Comparison of ENCODE assay signal across 1 cellular context in genomic region chr7:102306916-102307677, GRCh38.
TF ChIP-seq lines count a peak whose summit lies in the region.

No MANE protein-coding gene starts in this region.

TF ChIP-seq in GM12878, 131 proteins besides CTCF, POLR2A, EP300 and RAD21 (continued from another document and continues in another):
- TF ChIP-seq CEBPZ (IDR thresholded peaks at IDR 0.05; ENCODE audit: low read depth, low read length) (no peak), NKRF (conservative IDR thresholded peaks at IDR 0.05) (peak; percentile 31; the same call in 1 of the 2 replicates), PAX5 (IDR thresholded peaks at IDR 0.05; ENCODE audit: borderline replicate concordance, low read depth, low read length) (peak; percentile 95), ZBTB4 (CRISPR knock-in tag; IDR thresholded peaks at IDR 0.05) (no peak), ZBTB11 (CRISPR knock-in tag; IDR thresholded peaks at IDR 0.05) (no peak), ZNF384 (IDR thresholded peaks at IDR 0.05; ENCODE audit: borderline replicate concordance, low read depth, low read length) (no peak), ZNF24 (IDR thresholded peaks at IDR 0.05) (no peak), IKZF1 (conservative IDR thresholded peaks at IDR 0.05) (peak; percentile 98), PML (IDR thresholded peaks at IDR 0.05; ENCODE audit: low read length) (0 out of 2 replicates have a peak, but pooled peaks have one; percentile 63), PBX3 (IDR thresholded peaks at IDR 0.05; ENCODE audit: insufficient replicate concordance, low read depth, low read length) (no peak), JUND (IDR thresholded peaks at IDR 0.05; ENCODE audit: low read depth, low read length) (0 out of 2 replicates have a peak, but pooled peaks have one; percentile 5), FOXM1 (IDR thresholded peaks at IDR 0.05; ENCODE audit: low read depth, low read length) (peak; percentile 94), ATF3 (IDR thresholded peaks at IDR 0.05; ENCODE audit: borderline replicate concordance, extremely low read depth, low read depth, low read length) (no peak), E2F8 (IDR thresholded peaks at IDR 0.05; ENCODE audit: low read depth, partially characterized antibody) (no peak), HDAC6 (IDR thresholded peaks at IDR 0.05; ENCODE audit: unreplicated experiment) (no peak), SIN3A (IDR thresholded peaks at IDR 0.05; ENCODE audit: low read depth, low read length) (0 out of 2 replicates have a peak, but pooled peaks have one; percentile 52), ZNF592 (IDR thresholded peaks at IDR 0.05) (no peak), ELK1 (IDR thresholded peaks at IDR 0.05; ENCODE audit: low read depth, low read length) (no peak; the same call in 1 of the 2 replicates), EZH2 (IDR thresholded peaks at IDR 0.05; ENCODE audit: borderline replicate concordance, control insufficient read depth, low read depth, low read length) (no peak), KLF5 (IDR thresholded peaks at IDR 0.05; ENCODE audit: partially characterized antibody) (peak; percentile 75), SMARCA5 (IDR thresholded peaks at IDR 0.05) (0 out of 2 replicates have a peak, but pooled peaks have one; percentile 0), IKZF2 (IDR thresholded peaks at IDR 0.05) (peak; percentile 97), POLR2AphosphoS2 (IDR thresholded peaks at IDR 0.05; ENCODE audit: low read depth, low read length) (0 out of 2 replicates have a peak, but pooled peaks have one; percentile 40), SUZ12 (IDR thresholded peaks at IDR 0.05; ENCODE audit: unreplicated experiment) (no peak), CREM (IDR thresholded peaks at IDR 0.05; ENCODE audit: low read depth) (peak; percentile 77; the same call in 1 of the 2 replicates), NRF1 (conservative IDR thresholded peaks at IDR 0.05; ENCODE audit: low read depth, low read length) (no peak), CBX3 (IDR thresholded peaks at IDR 0.05; ENCODE audit: borderline replicate concordance, low read depth) (no peak), FOS (IDR thresholded peaks at IDR 0.05; ENCODE audit: borderline replicate concordance, extremely low read depth, insufficient read length) (no peak)
